Comparison of ENCODE assay signal across 8 cellular contexts in genomic region chr12:117102834-117103181, GRCh38. TPM values are rescaled to one million over a fixed set of nuclear protein-coding genes. Genes with fewer than 3 reads are reported as not detected.
A peak's percentile ranks its signal among the peaks of the same experiment; 100 is the strongest.
DNase-seq lines count a peak whose midpoint lies in the region; ATAC-seq, FAIRE-seq and TF ChIP-seq lines count a peak whose summit lies in the region.
"Not testable (repeated sequence)": the region's sequence is repeated elsewhere in the genome, so short reads cannot be mapped to it uniquely, and the experiment has no call there.
"Had no signal": no experiment of that assay in that cellular context is flagged by ENCODE, and none has a peak within 500 bp of the region (broad histone marks: within the 10 kb centered on the region; RNA-seq: fewer than 3 reads in every experiment).

No MANE protein-coding gene starts in this region.

- not testable (repeated sequence) for H3K9ac ChIP-seq in BLaER1; BLaER1 treated with 17β-estradiol and CSF1 and Interleukin-3, amounts not matched to agents 10 nM and 100 nM; HUES48 (ENCODE audit: low read depth, low read length); K562 (ENCODE audit: insufficient read depth in 1 of 2, low read depth in 2 of 2, low read length in 2 of 2); neural progenitor cell; neuronal stem cell (ENCODE audit: low read depth, low read length, poor library complexity)

- not testable (repeated sequence) for DNase-seq in K562 (ENCODE audit: extremely low read depth in 1 of 4, low spot score in 3 of 4); neural progenitor cell (ENCODE audit: low spot score); neuronal stem cell (ENCODE audit: low spot score)
- peak; percentile 14 for DNase-seq in posterior vena cava (ENCODE audit: low spot score)

- H2BK15ac ChIP-seq in neuronal stem cell (ENCODE audit: low read length) = not testable (repeated sequence)

- not testable (repeated sequence) for FAIRE-seq in K562 (lab: Jason Lieb, UNC)

- not testable (repeated sequence) for H3K9me1 ChIP-seq in K562 (ENCODE audit: control insufficient read depth, insufficient read depth, low read length)

- H3K18ac ChIP-seq in neuronal stem cell (ENCODE audit: low read length) = not testable (repeated sequence)

- not testable (repeated sequence) for H3K36me3 ChIP-seq in BLaER1; BLaER1 treated with 17β-estradiol and CSF1 and Interleukin-3, amounts not matched to agents 10 nM and 100 nM; HUES48 (ENCODE audit: control insufficient read depth, insufficient read depth, low read length); K562 (ENCODE audit: control insufficient read depth, insufficient read depth, low read length); neural progenitor cell; neuronal stem cell (replicated peaks in 1 of 2; ENCODE audit: control insufficient read depth in 2 of 2, insufficient read depth in 2 of 2, low read length in 2 of 2)

- peaks cover 20% of the 10 kb centered on the region for H3K4me1 Mint-ChIP-seq in neural progenitor cell

- not testable (repeated sequence) for H3K9me3 Mint-ChIP-seq in neural progenitor cell

- not testable (repeated sequence) for H3K27ac Mint-ChIP-seq in neural progenitor cell

- not testable (repeated sequence) for H3K36me3 Mint-ChIP-seq in neural progenitor cell

- H3K27me3 ChIP-seq in BLaER1 (peaks cover 20% of the 10 kb centered on the region), HUES48 (ENCODE audit: control insufficient read depth, insufficient read depth, low read length) (peaks cover 22% of the 10 kb centered on the region), K562 (ENCODE audit: control insufficient read depth in 2 of 2, insufficient read depth in 2 of 2, low read length in 2 of 2) (peaks cover 21 to 54% of the 10 kb centered on the region in 2 experiments; a peak in 4 of 5 replicates), neural progenitor cell (peaks cover 20% of the 10 kb centered on the region), neuronal stem cell (ENCODE audit: control insufficient read depth in 3 of 3, insufficient read depth in 3 of 3, low read depth in 1 of 3, low read length in 3 of 3) (peaks cover 0 to 41% (median 10%) of the 10 kb centered on the region in 3 experiments)
- H3K27me3 ChIP-seq in BLaER1 treated with 17β-estradiol and CSF1 and Interleukin-3, amounts not matched to agents 10 nM and 100 nM = peaks cover 11 to 20% (median 14%) of the 10 kb centered on the region in 11 experiments

- peaks cover 51% of the 10 kb centered on the region for H3F3A ChIP-seq in neural progenitor cell (ENCODE audit: low read depth)

- not testable (repeated sequence) for H3K4ac ChIP-seq in neuronal stem cell (ENCODE audit: low read length)

- not testable (repeated sequence) for ATAC-seq in K562

- H3K9me3 ChIP-seq in BLaER1; BLaER1 treated with 17β-estradiol and CSF1 and Interleukin-3, amounts not matched to agents 10 nM and 100 nM (replicated peaks in 1 of 11); HUES48 (ENCODE audit: control insufficient read depth, insufficient read depth, low read length); K562 (replicated peaks; ENCODE audit: control insufficient read depth, insufficient read depth, low read depth, low read length); neural progenitor cell (ENCODE audit: low read depth); neuronal stem cell (replicated peaks in 1 of 2; ENCODE audit: control insufficient read depth in 2 of 2, insufficient read depth in 1 of 2, low read depth in 1 of 2, low read length in 2 of 2): not testable (repeated sequence)

- H3K4me1 ChIP-seq in BLaER1 (peaks cover 48% of the 10 kb centered on the region), K562 (replicated peaks in 1 of 2; ENCODE audit: control insufficient read depth in 2 of 2, insufficient read depth in 2 of 2, low read length in 2 of 2) (peaks cover 10 to 29% of the 10 kb centered on the region in 2 experiments), neural progenitor cell (peaks cover 29% of the 10 kb centered on the region), neuronal stem cell (ENCODE audit: control insufficient read depth in 2 of 2, insufficient read depth in 1 of 2, low read depth in 1 of 2, low read length in 2 of 2) (peaks cover 5 to 14% of the 10 kb centered on the region in 2 donors)
- peaks cover 35 to 50% (median 42%) of the 10 kb centered on the region in 10 experiments for H3K4me1 ChIP-seq in BLaER1 treated with 17β-estradiol and CSF1 and Interleukin-3, amounts not matched to agents 10 nM and 100 nM
- H3K4me1 ChIP-seq in HUES48 (ENCODE audit: control insufficient read depth, insufficient read depth, low read length) = not testable (repeated sequence)

- peak overlapping the region; percentile 42; the same call in 1 of the 2 replicates for H3K4me2 ChIP-seq in BLaER1
- H3K4me2 ChIP-seq in BLaER1 treated with 17β-estradiol and CSF1 and Interleukin-3, amounts not matched to agents 10 nM and 100 nM = peak overlapping the region in 8 of 11 experiments; percentile 21 to 63 (median 34); a peak in 13 of 22 replicates
- H3K4me2 ChIP-seq in K562 (ENCODE audit: insufficient read depth, low read length); neuronal stem cell (ENCODE audit: insufficient read depth, low read length, poor library complexity, severe bottlenecking): not testable (repeated sequence)
- H3K4me2 ChIP-seq in neural progenitor cell = peak overlapping the region; percentile 44

- not testable (repeated sequence) for H2BK5ac ChIP-seq in neuronal stem cell (ENCODE audit: low read length)

- H3K27me3 Mint-ChIP-seq in neural progenitor cell (ENCODE audit: insufficient read depth, low read depth) = peaks cover 23% of the 10 kb centered on the region

- H4K8ac ChIP-seq in neuronal stem cell (ENCODE audit: low read depth, low read length) = not testable (repeated sequence)

- POLR2A ChIA-PET in K562 (lab: Yijun Ruan, JAX) = interaction anchor here (1.3 kb wide), 1 partner anchor 9 kb away, joined by 5 read pairs; no protein-coding TSS in a partner anchor

- CTCF ChIA-PET in K562 (lab: Yijun Ruan, JAX; ENCODE audit: low intra/inter-chr PET ratio) = not testable (repeated sequence)

- not testable (repeated sequence) for H3K23ac ChIP-seq in neuronal stem cell (ENCODE audit: low read depth, low read length, poor library complexity)

- H2BK12ac ChIP-seq in neuronal stem cell (ENCODE audit: low read length) = not testable (repeated sequence)

- not testable (repeated sequence) for TF ChIP-seq CTCF in K562 (IDR thresholded peaks at IDR 0.05 in 2 of 3, conservative IDR thresholded peaks at IDR 0.05 in 1 of 3; ENCODE audit: insufficient read depth in 2 of 3, low read depth in 1 of 3, low read length in 3 of 3); neural progenitor cell (IDR thresholded peaks at IDR 0.05)

- not testable (repeated sequence) for H3K27ac ChIP-seq in BLaER1; BLaER1 treated with 17β-estradiol and CSF1 and Interleukin-3, amounts not matched to agents 10 nM and 100 nM; K562 (ENCODE audit: extremely low read depth, low read depth, low read length); neuronal stem cell (replicated peaks; ENCODE audit: low read length)
- H3K27ac ChIP-seq in HUES48 (ENCODE audit: low read depth, low read length) (peak overlapping the region; percentile 46), neural progenitor cell (peak overlapping the region; percentile 56)

- H2AFZ ChIP-seq in K562 (ENCODE audit: low read depth, low read length); neural progenitor cell (replicated peaks): not testable (repeated sequence)
- peak overlapping the region; percentile 62 for H2AFZ ChIP-seq in neuronal stem cell (ENCODE audit: low read length)

- not testable (repeated sequence) for H3K79me1 ChIP-seq in neuronal stem cell (ENCODE audit: low read depth, low read length)

- BruUV-seq in K562 (replicated peaks; lab: Mats Ljungman, UMichigan) = not testable (repeated sequence)

- H4K91ac ChIP-seq in neuronal stem cell (ENCODE audit: low read depth, low read length, poor library complexity) = not testable (repeated sequence)

- TF ChIP-seq EP300 in K562 (IDR thresholded peaks at IDR 0.05; ENCODE audit: low read length) = not testable (repeated sequence)

- in situ Hi-C loops in K562 (cut with MboI) = not testable (repeated sequence)

- H2BK120ac ChIP-seq in neuronal stem cell (ENCODE audit: low read depth, low read length) = not testable (repeated sequence)

- H2AK5ac ChIP-seq in neuronal stem cell (ENCODE audit: low read depth, low read length) = not testable (repeated sequence)

- not testable (repeated sequence) for H4K20me1 ChIP-seq in BLaER1; BLaER1 treated with 17β-estradiol and CSF1 and Interleukin-3, amounts not matched to agents 10 nM and 100 nM; K562 (replicated peaks; ENCODE audit: control insufficient read depth, insufficient read depth, low read length); neural progenitor cell (ENCODE audit: low read depth)

- TF ChIP-seq RAD21 in K562 (CRISPR knock-in tag; conservative IDR thresholded peaks at IDR 0.05 in 1 of 2, IDR thresholded peaks at IDR 0.05 in 1 of 2) = not testable (repeated sequence)

- not testable (repeated sequence) for H3K4me3 Mint-ChIP-seq in neural progenitor cell

- TF ChIP-seq POLR2A in K562 (conservative IDR thresholded peaks at IDR 0.05) = not testable (repeated sequence)

- intact Hi-C loops in K562 (cut with micrococcal nuclease); posterior vena cava (cut with DNase I): not testable (repeated sequence)

- H3K4me3 ChIP-seq in BLaER1; BLaER1 treated with 17β-estradiol and CSF1 and Interleukin-3, amounts not matched to agents 10 nM and 100 nM; HUES48 (ENCODE audit: low read depth, low read length); K562; neural progenitor cell; neuronal stem cell (ENCODE audit: low read length in 2 of 2): not testable (repeated sequence)

- peaks cover 12% of the 10 kb centered on the region for H3K79me2 ChIP-seq in K562 (ENCODE audit: control insufficient read depth, insufficient read depth, low read length)
- peaks cover 11% of the 10 kb centered on the region for H3K79me2 ChIP-seq in neural progenitor cell (ENCODE audit: low read depth)

- WGBS in K562 (ENCODE audit: insufficient coverage, low coverage, missing lambda C conversion rate) = 8% methylated on average over 2 of the region's 2 CpGs
- WGBS in neuronal stem cell (ENCODE audit: extremely low coverage in 2 of 2, insufficient read length in 2 of 2, insufficient replicate concordance in 1 of 2), 2 donors = no CpG with 5 or more reads among the region's 2 CpGs

- not testable (repeated sequence) for H3K14ac ChIP-seq in neuronal stem cell (ENCODE audit: low read length)

RNA-seq across cellular contexts. Expression of gene TESC, which starts 3.6 kb away (rescaled TPM):
- 16.2 and 42.2 TPM in 2 replicates for total RNA-seq in K562 (2011; cell fraction: chromatin; rRNA removed; ENCODE audit: low replicate concordance)
- total RNA-seq in K562 (2011; cell fraction: nucleolus; rRNA removed) = 30.9 and 35.9 TPM in 2 replicates
- 12.6 and 19.2 TPM in 2 replicates for total RNA-seq in K562 (2011; cell fraction: nucleoplasm; rRNA removed)
- total RNA-seq in K562 (2014; rRNA removed) = 25.2 and 30.4 TPM in 2 replicates
- total RNA-seq in K562 (2014; rRNA removed; fragmentation: Illumina TruSeq; extraction: Trizol) = 11.5 and 13.4 TPM in 2 replicates
- 11.6 and 12.6 TPM in 2 replicates for total RNA-seq in K562 (2015; rRNA removed; fragmentation: Illumina TruSeq; extraction: Trizol)
- total RNA-seq in K562 (2021) = 28.9 and 31.6 TPM in 2 replicates
- polyA plus RNA-seq in K562 (2011; rRNA removed) = 21.7 and 25.3 TPM in 2 replicates
- polyA plus RNA-seq in K562 (2011; cell fraction: cytosol; rRNA removed) = 27.4 and 44.2 TPM in 2 replicates
- 24.7 and 34.1 TPM in 2 replicates for polyA plus RNA-seq in K562 (2011; cell fraction: nucleus; rRNA removed)
- 14.6 and 21.7 TPM in 2 replicates for polyA plus RNA-seq in K562 (2012)
- polyA plus RNA-seq in K562 (2014; fragmentation: Illumina TruSeq; extraction: Trizol) = 17.8 and 20.7 TPM in 2 replicates
- polyA plus RNA-seq in K562 (2014; fragmentation: Nextera tagmentation; extraction: Ambion mirVana) = 1 to 10 TPM in 1 of 2 experiments, under 1 TPM in 1; 0.96 to 2.0 TPM
- polyA plus RNA-seq in K562 (2014; rRNA removed) = 31.8 and 32.9 TPM in 2 replicates
- 9.3 and 10.6 TPM in 2 replicates for polyA minus RNA-seq in K562 (2011; rRNA and poly(A)+ RNA removed)
- 7.7 and 8.3 TPM in 2 replicates for polyA minus RNA-seq in K562 (2011; cell fraction: cytosol; rRNA and poly(A)+ RNA removed)
- 18.8 and 20.2 TPM in 2 replicates for polyA minus RNA-seq in K562 (2011; cell fraction: nucleus; rRNA and poly(A)+ RNA removed)
- 12.4 and 18.0 TPM in 2 replicates for total RNA-seq in neural progenitor cell (ENCODE audit: low replicate concordance)
- 13.2 TPM for polyA plus RNA-seq in neuronal stem cell (2013, experiment 1 of 2)
- polyA plus RNA-seq in neuronal stem cell (2013, experiment 2 of 2) = 12.4 TPM
- 1 to 10 TPM; 3.0 to 5.8 TPM for total RNA-seq in posterior vena cava
- total RNA-seq: A673 had no signal
